ENCODE assay signal across 30 cellular contexts in genomic region chr10:4698075-4698474, GRCh38.
A peak's percentile ranks its signal among the peaks of the same experiment; 100 is the strongest.
DNase-seq lines count a peak whose midpoint lies in the region; ATAC-seq, FAIRE-seq and TF ChIP-seq lines count a peak whose summit lies in the region.
"Had no signal": no experiment of that assay in that cellular context is flagged by ENCODE, and none has a peak within 500 bp of the region (broad histone marks: within the 10 kb centered on the region; RNA-seq: fewer than 3 reads in every experiment).

No MANE protein-coding gene starts in this region.

- CTCF ChIA-PET in HepG2 (lab: Yijun Ruan, JAX; ENCODE audit: low intra/inter-chr PET ratio, low total read pairs) = no interaction called here

- POLR2A ChIA-PET in HepG2 (lab: Yijun Ruan, JAX) = no interaction called here

- no peak for TF ChIP-seq RAD21 in HepG2 (CRISPR knock-in tag; IDR thresholded peaks at IDR 0.05)

- H3K4me2 ChIP-seq in HepG2 (ENCODE audit: low read depth, low read length) = no peak overlapping the region
- H3K4me2 ChIP-seq: A549, smooth muscle cell had no signal

- no peaks in the 10 kb centered on the region for H3K36me3 Mint-ChIP-seq in T-helper 2 cell treated with Interferon-gamma antibody and Interleukin-4, amounts not matched to agents 5 μg/mL and 100 μg/mL, for 36 hours (ENCODE audit: low read depth)
- H3K36me3 Mint-ChIP-seq: CD8-positive, alpha-beta memory T cell; natural killer cell treated with Interleukin-12 subunit alpha and Interleukin-12 subunit beta and Interleukin-15 and Interleukin-18, amount 100 ng/mL, for 72 hours; WTC11 had no signal

- H3K9me3 ChIP-seq in left ventricle myocardium inferior (replicated peaks) = no peaks in the 10 kb centered on the region
- no peaks in the 10 kb centered on the region for H3K9me3 ChIP-seq in testis
- no peaks in the 10 kb centered on the region for H3K9me3 ChIP-seq in HepG2 (ENCODE audit: low read length)
- H3K9me3 ChIP-seq: A549, gastroesophageal sphincter, left lung, tibial nerve had no signal

- in situ Hi-C loops in HepG2 (cut with HindIII; ENCODE audit: extremely low pct_ligation_motif_present, low pct_unique_long_range_greater_than_20kb) = no loop called here

- H3K36me3 ChIP-seq in left ventricle myocardium inferior = no peaks in the 10 kb centered on the region
- H3K36me3 ChIP-seq in testis (ENCODE audit: low read depth, missing control alignments) = no peaks in the 10 kb centered on the region
- no peaks in the 10 kb centered on the region for H3K36me3 ChIP-seq in HepG2 (replicated peaks in 1 of 2; ENCODE audit: control insufficient read depth in 1 of 2, insufficient read depth in 2 of 2, low read length in 2 of 2)
- H3K36me3 ChIP-seq: gastroesophageal sphincter, left lung, tibial nerve had no signal

- no peaks in the 10 kb centered on the region for H3K9me3 Mint-ChIP-seq in T-helper 2 cell treated with Interferon-gamma antibody and Interleukin-4, amounts not matched to agents 5 μg/mL and 100 μg/mL, for 36 hours
- H3K9me3 Mint-ChIP-seq: activated T-cell treated with anti-CD3 and anti-CD28 coated beads, Interleukin-2, amount 50 U/mL, for 72 hours; CD8-positive, alpha-beta memory T cell; natural killer cell treated with Interleukin-12 subunit alpha and Interleukin-12 subunit beta and Interleukin-15 and Interleukin-18, amount 100 ng/mL, for 72 hours had no signal

- WGBS in testis, 2 donors = 40 to 55% methylated on average over 1 of the region's 1 CpG
- 0% methylated on average over 1 of the region's 1 CpG for WGBS in HepG2 (ENCODE audit: low lambda C conversion rate)

- TF ChIP-seq CTCF in left ventricle myocardium inferior (IDR thresholded peaks at IDR 0.05; ENCODE audit: borderline replicate concordance) = no peak
- no peak for TF ChIP-seq CTCF in testis (IDR thresholded peaks at IDR 0.05)
- no peak for TF ChIP-seq CTCF in HepG2 (CRISPR knock-in tag; IDR thresholded peaks at IDR 0.05)

- DNase-seq in Right ventricle myocardium inferior (ENCODE audit: missing footprints) (no peak), cardiac septum (ENCODE audit: low spot score) (no peak), amniotic epithelial cell (ENCODE audit: low read depth) (peak; percentile 75), left ventricle myocardium inferior (peak; percentile 25), testis (peak; percentile 44), HepG2 (ENCODE audit: low spot score) (no peak), putamen (ENCODE audit: low spot score) (no peak)
- DNase-seq in T-helper 2 cell treated with Interferon-gamma antibody and Interleukin-4, amounts not matched to agents 5 μg/mL and 100 μg/mL, for 36 hours (ENCODE audit: low spot score) = no peak
- DNase-seq: activated naive CD4-positive, alpha-beta T cell; activated T-cell treated with anti-CD3 and anti-CD28 coated beads, Interleukin-2, amount 50 U/mL, for 72 hours; CD8-positive, alpha-beta memory T cell; DMS53; effector memory CD4-positive, alpha-beta T cell; erythroblast; H7; KBM-7; left lung; midbrain; MV-4-11; NCI-H1436 treated with DMSO at 0.1 percent for 48 hours; NCI-H82; retina; T-helper 9 cell had no signal

- no peak for TF ChIP-seq POLR2A in testis (IDR thresholded peaks at IDR 0.05)
- no peak for TF ChIP-seq POLR2A in HepG2 (IDR thresholded peaks at IDR 0.05; ENCODE audit: insufficient read depth in 1 of 2, low read depth in 2 of 2, low read length in 2 of 2)

- no peaks in the 10 kb centered on the region for H4K20me1 ChIP-seq in HepG2 (ENCODE audit: insufficient read depth, low read length)

- no peak overlapping the region for H3K4me3 ChIP-seq in left ventricle myocardium inferior
- H3K4me3 ChIP-seq in testis = no peak overlapping the region
- no peak overlapping the region for H3K4me3 ChIP-seq in HepG2 (replicated peaks in 1 of 3; ENCODE audit: insufficient read depth in 1 of 3, low read depth in 2 of 3, low read length in 3 of 3)
- H3K4me3 ChIP-seq: A549, gastroesophageal sphincter, left lung, smooth muscle cell, tibial nerve had no signal

- no peak for TF ChIP-seq EP300 in HepG2 (IDR thresholded peaks at IDR 0.05; ENCODE audit: low read depth in 2 of 2, low read length in 2 of 2)
- no peak for TF ChIP-seq EP300 in HepG2 (CRISPR knock-in tag; IDR thresholded peaks at IDR 0.05; ENCODE audit: borderline replicate concordance)

- H3K79me2 ChIP-seq in HepG2 (ENCODE audit: insufficient read depth, low read length) = no peaks in the 10 kb centered on the region

- no TSS peak for BruUV-seq in HepG2 (replicated peaks; lab: Mats Ljungman, UMichigan)

- H3K27ac Mint-ChIP-seq in T-helper 2 cell treated with Interferon-gamma antibody and Interleukin-4, amounts not matched to agents 5 μg/mL and 100 μg/mL, for 36 hours = no peak overlapping the region
- H3K27ac Mint-ChIP-seq: activated T-cell treated with anti-CD3 and anti-CD28 coated beads, Interleukin-2, amount 50 U/mL, for 72 hours; B cell; CD8-positive, alpha-beta memory T cell; natural killer cell treated with Interleukin-12 subunit alpha and Interleukin-12 subunit beta and Interleukin-15 and Interleukin-18, amount 100 ng/mL, for 72 hours; WTC11 had no signal

- FAIRE-seq in HepG2 (lab: Jason Lieb, UNC) = no peak
- FAIRE-seq: A549 had no signal

- H2AFZ ChIP-seq in HepG2 (ENCODE audit: low read length) = no peak overlapping the region

- ATAC-seq in Right ventricle myocardium inferior (peak; percentile 79), HepG2 (no peak)
- ATAC-seq: A549; activated T-cell treated with anti-CD3 and anti-CD28 coated beads, Interleukin-2, amount 50 U/mL, for 72 hours; gastroesophageal sphincter; left lung; natural killer cell treated with Interleukin-12 subunit alpha and Interleukin-12 subunit beta and Interleukin-15 and Interleukin-18, amount 100 ng/mL, for 72 hours; WTC11 had no signal

- H3K4me1 ChIP-seq in left ventricle myocardium inferior = peaks cover 27% of the 10 kb centered on the region
- no peaks in the 10 kb centered on the region for H3K4me1 ChIP-seq in testis
- no peaks in the 10 kb centered on the region for H3K4me1 ChIP-seq in HepG2 (ENCODE audit: insufficient read depth, low read length)
- H3K4me1 ChIP-seq: gastroesophageal sphincter, left lung, tibial nerve had no signal

- H3K27ac ChIP-seq in left ventricle myocardium inferior (replicated peaks) = peak overlapping the region; percentile 44
- H3K27ac ChIP-seq in testis = no peak overlapping the region
- H3K27ac ChIP-seq in HepG2 (ENCODE audit: extremely low read length, insufficient read depth, low read length) = no peak overlapping the region
- H3K27ac ChIP-seq: A549, gastroesophageal sphincter, left lung, tibial nerve had no signal

- no peak overlapping the region for H3K4me3 Mint-ChIP-seq in T-helper 2 cell treated with Interferon-gamma antibody and Interleukin-4, amounts not matched to agents 5 μg/mL and 100 μg/mL, for 36 hours
- H3K4me3 Mint-ChIP-seq: activated T-cell treated with anti-CD3 and anti-CD28 coated beads, Interleukin-2, amount 50 U/mL, for 72 hours; B cell; CD8-positive, alpha-beta memory T cell; natural killer cell treated with Interleukin-12 subunit alpha and Interleukin-12 subunit beta and Interleukin-15 and Interleukin-18, amount 100 ng/mL, for 72 hours; WTC11 had no signal

- peaks cover 19% of the 10 kb centered on the region for H3K27me3 Mint-ChIP-seq in T-helper 2 cell treated with Interferon-gamma antibody and Interleukin-4, amounts not matched to agents 5 μg/mL and 100 μg/mL, for 36 hours (ENCODE audit: low read depth)

- no peak overlapping the region for H3K9ac ChIP-seq in HepG2 (ENCODE audit: insufficient read depth, low read depth, low read length)

- intact Hi-C loops in Right ventricle myocardium inferior (cut with DNase I) (no loop called here), cardiac septum (cut with DNase I) (no loop called here), left ventricle myocardium inferior (cut with micrococcal nuclease) (no loop called here), testis (cut with DNase I; ENCODE audit: low total_unique reads) (no loop called here), HepG2 (cut with micrococcal nuclease; ENCODE audit: unreplicated experiment) (no loop called here)

- H3K4me1 Mint-ChIP-seq in T-helper 2 cell treated with Interferon-gamma antibody and Interleukin-4, amounts not matched to agents 5 μg/mL and 100 μg/mL, for 36 hours (ENCODE audit: low read depth) = no peaks in the 10 kb centered on the region
- H3K4me1 Mint-ChIP-seq: B cell; CD8-positive, alpha-beta memory T cell had no signal

- H3K27me3 ChIP-seq in left ventricle myocardium inferior (ENCODE audit: low read depth) (no peaks in the 10 kb centered on the region), testis (no peaks in the 10 kb centered on the region), HepG2 (ENCODE audit: control insufficient read depth in 1 of 2, insufficient read depth in 2 of 2, low read length in 2 of 2) (peaks cover 0 to 4% of the 10 kb centered on the region in 2 experiments; a peak in 3 of 5 replicates)
- H3K27me3 ChIP-seq: gastroesophageal sphincter, left lung, tibial nerve had no signal

TF ChIP-seq in HepG2, 621 proteins besides CTCF, POLR2A, EP300 and RAD21 (continues in another document):
- TF ChIP-seq ERF (CRISPR knock-in tag; IDR thresholded peaks at IDR 0.05) = no peak
- no peak for TF ChIP-seq ZBTB25 (CRISPR knock-in tag; IDR thresholded peaks at IDR 0.05)
- no peak for TF ChIP-seq ZNF780A (CRISPR knock-in tag; IDR thresholded peaks at IDR 0.05)
- no peak for TF ChIP-seq ZNF282 (IDR thresholded peaks at IDR 0.05; ENCODE audit: partially characterized antibody)
- no peak for TF ChIP-seq ZMYM4 (CRISPR knock-in tag; IDR thresholded peaks at IDR 0.05)
- no peak for TF ChIP-seq ZFP1 (CRISPR knock-in tag; IDR thresholded peaks at IDR 0.05)
- no peak for TF ChIP-seq ZNF446 (CRISPR knock-in tag; IDR thresholded peaks at IDR 0.05)
- TF ChIP-seq FOSL2 (CRISPR knock-in tag; IDR thresholded peaks at IDR 0.05) = no peak
- no peak for TF ChIP-seq FOXO4 (CRISPR knock-in tag; conservative IDR thresholded peaks at IDR 0.05)

Comparison
In these comparisons a context has a peak if more than half of its experiments do, and no peak if none do; other contexts are left out.
1. DNase-seq: peak in amniotic epithelial cell (single experiment), left ventricle myocardium inferior (single experiment) and testis (single experiment); none in Right ventricle myocardium inferior (single experiment), cardiac septum (single experiment), HepG2 (single experiment), T-helper 2 cell treated with Interferon-gamma antibody and Interleukin-4, amounts not matched to agents 5 μg/mL and 100 μg/mL, for 36 hours (single experiment) and putamen (single experiment).